Comparison of ENCODE assay signal across 1 cellular context in genomic region chr22:32650553-32651345, GRCh38.
TF ChIP-seq lines count a peak whose summit lies in the region.

No MANE protein-coding gene starts in this region.

TF ChIP-seq in IMR-90, 13 proteins besides CTCF, POLR2A, EP300 and RAD21:
- no peak for TF ChIP-seq MAFK (IDR thresholded peaks at IDR 0.05; ENCODE audit: low read depth, low read length)
- no peak for TF ChIP-seq CHD1 (IDR thresholded peaks at IDR 0.05; ENCODE audit: low read depth, low read length)
- TF ChIP-seq SMC3 (IDR thresholded peaks at IDR 0.05; ENCODE audit: low read depth, low read length) = no peak
- peak; percentile 36; the same call in 1 of the 2 replicates for TF ChIP-seq FOS (IDR thresholded peaks at IDR 0.05; ENCODE audit: low read depth, low read length)
- no peak for TF ChIP-seq ELK1 (IDR thresholded peaks at IDR 0.05; ENCODE audit: borderline replicate concordance, low read depth, low read length)
- TF ChIP-seq NFE2L2 (IDR thresholded peaks at IDR 0.05; ENCODE audit: low read depth, low read length) = no peak
- no peak for TF ChIP-seq MXI1 (IDR thresholded peaks at IDR 0.05; ENCODE audit: borderline replicate concordance, low read depth, low read length)
- TF ChIP-seq BHLHE40 (IDR thresholded peaks at IDR 0.05; ENCODE audit: low read depth, low read length) = no peak
- no peak for TF ChIP-seq MAZ (IDR thresholded peaks at IDR 0.05; ENCODE audit: borderline replicate concordance, low read depth, low read length)
- TF ChIP-seq RFX5 (IDR thresholded peaks at IDR 0.05; ENCODE audit: low read depth, low read length) = no peak
- no peak for TF ChIP-seq CEBPB (IDR thresholded peaks at IDR 0.05; ENCODE audit: low read depth, low read length)
- TF ChIP-seq, protein P1, sequence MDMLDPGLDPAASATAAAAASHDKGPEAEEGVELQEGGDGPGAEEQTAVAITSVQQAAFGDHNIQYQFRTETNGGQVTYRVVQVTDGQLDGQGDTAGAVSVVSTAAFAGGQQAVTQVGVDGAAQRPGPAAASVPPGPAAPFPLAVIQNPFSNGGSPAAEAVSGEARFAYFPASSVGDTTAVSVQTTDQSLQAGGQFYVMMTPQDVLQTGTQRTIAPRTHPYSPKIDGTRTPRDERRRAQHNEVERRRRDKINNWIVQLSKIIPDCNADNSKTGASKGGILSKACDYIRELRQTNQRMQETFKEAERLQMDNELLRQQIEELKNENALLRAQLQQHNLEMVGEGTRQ (IDR thresholded peaks at IDR 0.05; ENCODE audit: low read depth, low read length) = no peak
- peak; percentile 30 for TF ChIP-seq RCOR1 (IDR thresholded peaks at IDR 0.05; ENCODE audit: insufficient replicate concordance, low read length)
